20 cellular contexts compared by ENCODE assay signal in the genomic region with DNA sequence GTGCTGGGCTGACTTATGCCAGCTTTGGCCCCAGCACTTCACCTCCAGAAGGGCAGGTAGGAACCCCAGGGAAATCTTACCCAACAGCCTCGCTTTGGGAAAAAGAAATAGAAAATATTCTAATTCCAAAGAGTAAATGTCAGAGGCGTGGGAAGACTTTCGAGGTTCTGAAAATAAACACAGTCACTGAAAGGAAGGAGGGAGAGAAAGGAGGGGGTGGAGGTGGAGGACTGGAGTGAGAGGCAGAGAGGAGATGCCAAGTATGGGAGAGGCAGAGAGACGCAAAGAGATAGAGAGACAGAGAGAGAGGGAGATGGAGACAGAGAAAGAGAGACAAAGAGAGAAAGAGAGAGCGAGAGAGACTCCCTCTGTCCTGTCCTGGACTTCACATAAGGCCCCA.
"Had no signal": no experiment of that assay in that cellular context is flagged by ENCODE, and none has a peak within 500 bp of the region (broad histone marks: within the 10 kb centered on the region; RNA-seq: fewer than 3 reads in every experiment).

No MANE protein-coding gene starts in this region.

- H3K36me3 Mint-ChIP-seq: activated naive CD4-positive, alpha-beta T cell treated with anti-CD3 and anti-CD28 coated beads, Interleukin-2, amount 50 U/mL, for 24 hours; brain; mesothelial cell of epicardium; stimulated activated naive B cell treated with anti-CD40 and anti-IgM and Interleukin-4, amounts not matched to agents 10 μg/mL and 1 μg/mL and 100 μg/mL, for 72 hours; WTC11 had no signal

- DNase-seq: activated CD4-positive, alpha-beta T cell treated with anti-CD3 and anti-CD28 coated beads for 4 hours; activated CD8-positive, alpha-beta T cell treated with anti-CD3 and anti-CD28 coated beads for 36 hours; activated effector memory CD4-positive, alpha-beta T cell treated with anti-CD3 and anti-CD28 coated beads, Interleukin-2, amount 50 U/mL, for 16 hours; activated T-cell treated with anti-CD3 and anti-CD28 coated beads, Interleukin-2, amount 50 U/mL, for 4 hours; amniotic stem cell; dermis blood vessel endothelial cell; pancreas; stimulated activated CD4-positive, alpha-beta T cell treated with anti-CD3 and anti-CD28 coated beads, Interleukin-2, amount 100 ng/mL, for 48 hours; stimulated activated naive B cell treated with anti-CD40 and anti-IgM and Interleukin-4, amounts not matched to agents 10 μg/mL and 1 μg/mL and 100 μg/mL, for 72 hours; substantia nigra; T-helper 2 cell had no signal

- ATAC-seq: activated CD8-positive, alpha-beta T cell treated with anti-CD3 and anti-CD28 coated beads for 36 hours; activated T-cell treated with anti-CD3 and anti-CD28 coated beads, Interleukin-2, amount 50 U/mL, for 4 hours; pancreas; stimulated activated naive B cell treated with anti-CD40 and anti-IgM and Interleukin-4, amounts not matched to agents 10 μg/mL and 1 μg/mL and 100 μg/mL, for 72 hours; WTC11 had no signal

- H3K9me3 ChIP-seq: pancreas, SJSA1 had no signal

- H3K36me3 ChIP-seq: pancreas, SJSA1, tibial nerve had no signal

- H3K9me3 Mint-ChIP-seq: activated CD8-positive, alpha-beta T cell treated with anti-CD3 and anti-CD28 coated beads for 36 hours; activated naive CD4-positive, alpha-beta T cell treated with anti-CD3 and anti-CD28 coated beads, Interleukin-2, amount 50 U/mL, for 24 hours; mesothelial cell of epicardium had no signal

- H3K27ac Mint-ChIP-seq: activated CD8-positive, alpha-beta T cell treated with anti-CD3 and anti-CD28 coated beads for 36 hours; activated naive CD4-positive, alpha-beta T cell treated with anti-CD3 and anti-CD28 coated beads, Interleukin-2, amount 50 U/mL, for 24 hours; mesothelial cell of epicardium; stimulated activated naive B cell treated with anti-CD40 and anti-IgM and Interleukin-4, amounts not matched to agents 10 μg/mL and 1 μg/mL and 100 μg/mL, for 72 hours; WTC11 had no signal

- H3K4me1 Mint-ChIP-seq: activated naive CD4-positive, alpha-beta T cell treated with anti-CD3 and anti-CD28 coated beads, Interleukin-2, amount 50 U/mL, for 24 hours; central memory CD8-positive, alpha-beta T cell; stimulated activated naive B cell treated with anti-CD40 and anti-IgM and Interleukin-4, amounts not matched to agents 10 μg/mL and 1 μg/mL and 100 μg/mL, for 72 hours; WTC11 had no signal

- H3K27me3 ChIP-seq: hepatocyte, pancreas, tibial nerve had no signal

- H3K27ac ChIP-seq: hepatocyte, pancreas, SJSA1, tibial nerve had no signal

- H3K27me3 Mint-ChIP-seq: activated CD8-positive, alpha-beta T cell treated with anti-CD3 and anti-CD28 coated beads for 36 hours had no signal

- H3K4me3 Mint-ChIP-seq: activated CD8-positive, alpha-beta T cell treated with anti-CD3 and anti-CD28 coated beads for 36 hours; activated naive CD4-positive, alpha-beta T cell treated with anti-CD3 and anti-CD28 coated beads, Interleukin-2, amount 50 U/mL, for 24 hours; activated T-cell treated with anti-CD3 and anti-CD28 coated beads, Interleukin-2, amount 50 U/mL, for 4 hours; brain; central memory CD8-positive, alpha-beta T cell; mesothelial cell of epicardium; stimulated activated naive B cell treated with anti-CD40 and anti-IgM and Interleukin-4, amounts not matched to agents 10 μg/mL and 1 μg/mL and 100 μg/mL, for 72 hours; WTC11 had no signal

- H3K4me1 ChIP-seq: pancreas, SJSA1, tibial nerve had no signal

- H3K4me3 ChIP-seq: hepatocyte, lung, pancreas, SJSA1, tibial nerve had no signal
